Comparison of ENCODE assay signal across 7 cellular contexts in genomic region chr10:114349071-114349470, GRCh38. TPM values are rescaled to one million over a fixed set of nuclear protein-coding genes. Genes with fewer than 3 reads are reported as not detected.
A peak's percentile ranks its signal among the peaks of the same experiment; 100 is the strongest.
DNase-seq lines count a peak whose midpoint lies in the region; ATAC-seq and TF ChIP-seq lines count a peak whose summit lies in the region.
"Not testable (repeated sequence)": the region's sequence is repeated elsewhere in the genome, so short reads cannot be mapped to it uniquely, and the experiment has no call there.

No MANE protein-coding gene starts in this region.

- not testable (repeated sequence) for H3K9me3 ChIP-seq in left lung; parathyroid adenoma (ENCODE audit: control insufficient read depth, low read length); smooth muscle cell (replicated peaks; ENCODE audit: low read depth); thyroid gland; uterus

- peaks cover 48% of the 10 kb centered on the region for H4K20me1 ChIP-seq in smooth muscle cell (ENCODE audit: low read depth)

- not testable (repeated sequence) for TF ChIP-seq CTCF in C4-2B (conservative IDR thresholded peaks at IDR 0.05); left lung (IDR thresholded peaks at IDR 0.05); parathyroid adenoma (IDR thresholded peaks at IDR 0.05); smooth muscle cell (IDR thresholded peaks at IDR 0.05; ENCODE audit: borderline replicate concordance, insufficient read depth, poor library complexity, severe bottlenecking); thyroid gland (IDR thresholded peaks at IDR 0.05); uterus (IDR thresholded peaks at IDR 0.05)

- WGBS in smooth muscle cell (ENCODE audit: low lambda C conversion rate), result 90% methylated on average over 7 of the region's 7 CpGs
- 20 to 63% methylated on average over 7 of the region's 7 CpGs for WGBS in thyroid gland, 2 donors

- not testable (repeated sequence) for H3K36me3 ChIP-seq in left lung; parathyroid adenoma (ENCODE audit: control insufficient read depth, insufficient read depth, low read length); rectal smooth muscle tissue (ENCODE audit: control insufficient read depth, insufficient read depth, low read length); smooth muscle cell (ENCODE audit: low read depth); thyroid gland; uterus

- H2AFZ ChIP-seq in parathyroid adenoma; smooth muscle cell (ENCODE audit: low read depth): not testable (repeated sequence)

- peak overlapping the region; percentile 39 for H3K4me2 ChIP-seq in parathyroid adenoma (ENCODE audit: low read length)
- peak overlapping the region; percentile 45 for H3K4me2 ChIP-seq in smooth muscle cell

- H3K4me1 ChIP-seq in left lung, result not testable (repeated sequence)
- peaks cover 68% of the 10 kb centered on the region for H3K4me1 ChIP-seq in parathyroid adenoma
- H3K4me1 ChIP-seq in rectal smooth muscle tissue (ENCODE audit: control insufficient read depth, insufficient read depth, low read length), result peaks cover 15% of the 10 kb centered on the region
- H3K4me1 ChIP-seq in smooth muscle cell (ENCODE audit: low read depth), result peaks cover 40% of the 10 kb centered on the region
- peaks cover 68 to 79% of the 10 kb centered on the region in 2 donors for H3K4me1 ChIP-seq in thyroid gland
- H3K4me1 ChIP-seq in uterus, result peaks cover 13 to 21% of the 10 kb centered on the region in 2 donors

- not testable (repeated sequence) for H3K27me3 ChIP-seq in left lung; parathyroid adenoma (ENCODE audit: control insufficient read depth, insufficient read depth, low read length); rectal smooth muscle tissue (ENCODE audit: control insufficient read depth, insufficient read depth, low read length); smooth muscle cell (ENCODE audit: low read depth); thyroid gland; uterus

- peak; percentile 37 for ATAC-seq in left lung

- DNase-seq in left lung; smooth muscle cell (lab: John Stamatoyannopoulos, UW; ENCODE audit: unreplicated experiment); uterus: not testable (repeated sequence)
- peak; percentile 68 to 69 for DNase-seq in thyroid gland

- H3K27ac ChIP-seq in C4-2B (peak overlapping the region; percentile 66), parathyroid adenoma (peak overlapping the region; percentile 89), rectal smooth muscle tissue (ENCODE audit: low read depth, low read length) (peak overlapping the region; percentile 44), smooth muscle cell (ENCODE audit: low read depth) (peak overlapping the region; percentile 47), thyroid gland (peak overlapping the region; percentile 81 to 92 (median 90)), uterus (peak overlapping the region; percentile 74 to 90)
- H3K27ac ChIP-seq in left lung, result not testable (repeated sequence)

- H3K4me3 ChIP-seq in left lung; parathyroid adenoma (ENCODE audit: low read depth, low read length); rectal smooth muscle tissue (ENCODE audit: low read length); smooth muscle cell; thyroid gland (replicated peaks in 1 of 3); uterus: not testable (repeated sequence)

- peaks cover 25% of the 10 kb centered on the region for H3F3A ChIP-seq in smooth muscle cell (ENCODE audit: low read depth)

- H3K9ac ChIP-seq in parathyroid adenoma; rectal smooth muscle tissue (ENCODE audit: low read length); smooth muscle cell (ENCODE audit: low read depth): not testable (repeated sequence)

- H3K79me2 ChIP-seq in parathyroid adenoma (peaks cover 42% of the 10 kb centered on the region), smooth muscle cell (ENCODE audit: low read depth) (peaks cover 36% of the 10 kb centered on the region)

- not testable (repeated sequence) for TF ChIP-seq POLR2A in thyroid gland (IDR thresholded peaks at IDR 0.05); uterus (IDR thresholded peaks at IDR 0.05)

- intact Hi-C loops in left lung (cut with DNase I); uterus (cut with DNase I; ENCODE audit: low total_unique reads): not testable (repeated sequence)
- intact Hi-C loops in thyroid gland (cut with DNase I), result loop anchor here (10.0 kb wide), 1 partner anchor 56 kb away; the partner anchor contains the start of gene AFAP1L2

RNA-seq across cellular contexts. Expression of gene AFAP1L2, which starts 55.2 kb away (rescaled TPM):
- total RNA-seq in left lung (1 to 10 TPM; 6.4 to 6.7 TPM), smooth muscle cell (36.7 and 47.2 TPM in 2 replicates), thyroid gland (100 to 1,000 TPM; 135 to 356 (median 299) TPM), uterus (10 to 100 TPM; 28.4 to 86.6 (median 48.6) TPM)
- polyA plus RNA-seq in smooth muscle cell, result 35.4 and 43.3 TPM in 2 replicates
